ENCODE assay signal across 16 cellular contexts in the genomic region with DNA sequence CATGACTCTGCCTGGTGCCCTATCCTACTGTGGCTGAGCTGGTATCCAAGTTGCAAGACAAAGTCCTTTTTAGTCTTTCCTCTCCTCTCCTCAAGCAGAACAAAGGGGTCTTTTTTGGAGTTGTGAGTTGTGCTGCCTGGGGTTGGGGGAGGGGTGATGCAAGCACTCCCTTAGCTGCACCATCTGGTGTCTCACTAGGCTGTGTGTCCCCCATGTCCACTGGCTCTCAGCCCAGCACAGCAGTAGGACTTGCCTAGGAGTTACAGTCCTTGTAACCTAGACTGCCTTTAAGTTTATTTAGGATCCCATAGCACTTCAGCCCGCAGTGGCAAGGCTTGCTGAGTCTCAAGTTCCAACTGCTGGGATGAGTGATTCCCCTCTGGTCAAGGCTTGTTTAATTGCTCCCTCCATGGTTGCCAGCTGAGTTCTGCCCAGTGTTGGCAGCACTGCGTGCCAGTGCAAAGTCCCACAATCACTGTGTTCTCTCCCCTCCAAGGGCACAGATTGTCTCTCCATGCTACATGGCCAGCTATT. TPM values are rescaled to one million over a fixed set of nuclear protein-coding genes. Genes with fewer than 3 reads are reported as not detected.
A peak's percentile ranks its signal among the peaks of the same experiment; 100 is the strongest.
DNase-seq lines count a peak whose midpoint lies in the region; ATAC-seq and TF ChIP-seq lines count a peak whose summit lies in the region.
"Had no signal": no experiment of that assay in that cellular context is flagged by ENCODE, and none has a peak within 500 bp of the region (broad histone marks: within the 10 kb centered on the region; RNA-seq: fewer than 3 reads in every experiment).

No MANE protein-coding gene starts in this region.

- no peaks in the 10 kb centered on the region for H3K9me3 ChIP-seq in heart left ventricle
- no peaks in the 10 kb centered on the region for H3K9me3 ChIP-seq in neural progenitor cell (ENCODE audit: low read depth)
- H3K9me3 ChIP-seq: left lung, Peyer's patch had no signal

- no peaks in the 10 kb centered on the region for H3K79me2 ChIP-seq in neural progenitor cell (ENCODE audit: low read depth)

- peaks cover 10% of the 10 kb centered on the region for H3K4me1 Mint-ChIP-seq in neural progenitor cell
- H3K4me1 Mint-ChIP-seq: activated CD4-positive, alpha-beta T cell treated with anti-CD3 and anti-CD28 coated beads for 36 hours; activated naive CD4-positive, alpha-beta T cell treated with anti-CD3 and anti-CD28 coated beads, Interleukin-2, amount 50 U/mL, for 24 hours; central memory CD8-positive, alpha-beta T cell had no signal

- 45 to 72% (median 68%) methylated on average over 2 of the region's 2 CpGs for WGBS in heart left ventricle, 4 donors

- no peaks in the 10 kb centered on the region for H3K36me3 ChIP-seq in heart left ventricle
- H3K36me3 ChIP-seq in neural progenitor cell = no peaks in the 10 kb centered on the region
- H3K36me3 ChIP-seq: left lung, Peyer's patch had no signal

- H3K27ac ChIP-seq in heart left ventricle = peak overlapping the region in 3 of 12 donors; percentile 25 to 45 (median 36)
- H3K27ac ChIP-seq in neural progenitor cell = no peak overlapping the region
- H3K27ac ChIP-seq: left lung, Peyer's patch had no signal

- H3K27me3 ChIP-seq in heart left ventricle = peaks cover 0 to 11% (median 0%) of the 10 kb centered on the region in 9 donors
- H3K27me3 ChIP-seq in neural progenitor cell = peaks cover 5% of the 10 kb centered on the region
- H3K27me3 ChIP-seq: left lung, Peyer's patch had no signal

- no peaks in the 10 kb centered on the region for H3K36me3 Mint-ChIP-seq in neural progenitor cell
- H3K36me3 Mint-ChIP-seq: activated naive CD4-positive, alpha-beta T cell treated with anti-CD3 and anti-CD28 coated beads, Interleukin-2, amount 50 U/mL, for 24 hours had no signal

- H3K9me3 Mint-ChIP-seq in neural progenitor cell = peaks cover 8% of the 10 kb centered on the region
- H3K9me3 Mint-ChIP-seq: activated naive CD4-positive, alpha-beta T cell treated with anti-CD3 and anti-CD28 coated beads, Interleukin-2, amount 50 U/mL, for 24 hours; central memory CD8-positive, alpha-beta T cell had no signal

- H2AFZ ChIP-seq in neural progenitor cell (replicated peaks) = peak overlapping the region; percentile 89

- peaks cover 0 to 11% (median 0%) of the 10 kb centered on the region in 12 donors for H3K4me1 ChIP-seq in heart left ventricle
- H3K4me1 ChIP-seq in neural progenitor cell = peaks cover 8% of the 10 kb centered on the region
- H3K4me1 ChIP-seq: left lung, Peyer's patch had no signal

- peak overlapping the region; percentile 32 for H3K4me2 ChIP-seq in neural progenitor cell

- peaks cover 2% of the 10 kb centered on the region for H3K27me3 Mint-ChIP-seq in neural progenitor cell (ENCODE audit: insufficient read depth, low read depth)

- H4K20me1 ChIP-seq in neural progenitor cell (ENCODE audit: low read depth) = no peaks in the 10 kb centered on the region

- no peak for TF ChIP-seq POLR2A in heart left ventricle (IDR thresholded peaks at IDR 0.05)

- TF ChIP-seq CTCF in heart left ventricle (IDR thresholded peaks at IDR 0.05) (no peak), neural progenitor cell (IDR thresholded peaks at IDR 0.05) (no peak)

- H3K27ac Mint-ChIP-seq in neural progenitor cell = peak overlapping the region; percentile 42
- H3K27ac Mint-ChIP-seq: activated CD4-positive, alpha-beta T cell treated with anti-CD3 and anti-CD28 coated beads for 36 hours; activated naive CD4-positive, alpha-beta T cell treated with anti-CD3 and anti-CD28 coated beads, Interleukin-2, amount 50 U/mL, for 24 hours had no signal

- ATAC-seq in heart left ventricle (peak; percentile 80 to 86 (median 81)), GM18858 (IDR thresholded peaks at IDR 0.05; ENCODE audit: unreplicated experiment) (no peak), left colon (no peak), HG03159 (IDR thresholded peaks at IDR 0.05; ENCODE audit: unreplicated experiment) (no peak)
- ATAC-seq: activated CD4-positive, alpha-beta T cell treated with anti-CD3 and anti-CD28 coated beads for 36 hours; left lung had no signal

- H3K9ac ChIP-seq in neural progenitor cell = no peak overlapping the region

- intact Hi-C loops in heart left ventricle (cut with DNase I) = no loop called here
- intact Hi-C loops in left colon (cut with DNase I, micrococcal nuclease) = no loop called here

- no peak overlapping the region for H3K4me3 ChIP-seq in heart left ventricle
- H3K4me3 ChIP-seq in neural progenitor cell = no peak overlapping the region
- H3K4me3 ChIP-seq: left lung, Peyer's patch had no signal

- DNase-seq in DMS 273 (lab: John Stamatoyannopoulos, UW; ENCODE audit: unreplicated experiment) (peak; percentile 90), NCI-H82 treated with DMSO at 0.1 percent for 48 hours (lab: John Stamatoyannopoulos, UW; ENCODE audit: unreplicated experiment) (peak; percentile 55), heart left ventricle (no peak), neural progenitor cell (ENCODE audit: low spot score) (no peak), OCI-M2 (lab: John Stamatoyannopoulos, UW; ENCODE audit: unreplicated experiment) (no peak), left colon (no peak)
- DNase-seq: activated CD4-positive, alpha-beta T cell treated with anti-CD3 and anti-CD28 coated beads for 36 hours; activated T-cell treated with anti-CD3 and anti-CD28 coated beads for 4 hours; glutamatergic neuron; left lung; Peyer's patch; T-helper 2 cell had no signal

- no peaks in the 10 kb centered on the region for H3F3A ChIP-seq in neural progenitor cell (ENCODE audit: low read depth)

- no peak overlapping the region for H3K4me3 Mint-ChIP-seq in neural progenitor cell
- H3K4me3 Mint-ChIP-seq: activated CD4-positive, alpha-beta T cell treated with anti-CD3 and anti-CD28 coated beads for 36 hours; activated naive CD4-positive, alpha-beta T cell treated with anti-CD3 and anti-CD28 coated beads, Interleukin-2, amount 50 U/mL, for 24 hours; central memory CD8-positive, alpha-beta T cell had no signal

RNA-seq across cellular contexts. Expression of a gene that starts 13.2 kb away (rescaled TPM):
- total RNA-seq in heart left ventricle (10 to 100 TPM; 12.4 to 27.7 (median 23.4) TPM), neural progenitor cell (ENCODE audit: low replicate concordance) (19.0 and 24.7 TPM in 2 replicates), left colon (10 to 100 TPM; 32.7 to 38.6 TPM)
- 10 to 100 TPM; 33.7 to 41.7 TPM for polyA plus RNA-seq in heart left ventricle

RNA-seq across cellular contexts. Expression of a gene that starts 23.1 kb away (rescaled TPM):
- 1 to 10 TPM in 8 of 9 donors, under 1 TPM in 1; 0.45 to 5.9 (median 2.5) TPM for total RNA-seq in heart left ventricle
- 1 to 10 TPM; 3.7 to 9.1 TPM for polyA plus RNA-seq in heart left ventricle
- 5.3 and 29.3 TPM in 2 replicates for total RNA-seq in neural progenitor cell (ENCODE audit: low replicate concordance)
- total RNA-seq in left colon = 10 to 100 TPM; 32.0 to 54.8 TPM

RNA-seq across cellular contexts. Expression of a gene that starts 57.9 kb away (rescaled TPM):
- 1 to 10 TPM in 1 of 9 donors, under 1 TPM in 5, not detected in 3; 0.23 to 1.8 (median 0.65) TPM for total RNA-seq in heart left ventricle
- polyA plus RNA-seq in heart left ventricle = under 1 TPM; 0.08 to 0.36 TPM
- 0.09 TPM in 1 of 2 replicates, not detected in the other for total RNA-seq in neural progenitor cell (ENCODE audit: low replicate concordance)
- under 1 TPM in 1 of 2 donors, not detected in 1; 0.45 TPM for total RNA-seq in left colon

Comparison
In these comparisons a context has a peak if more than half of its experiments do, and no peak if none do; other contexts are left out.
1. DNase-seq: peak in DMS 273 (single experiment) and NCI-H82 treated with DMSO at 0.1 percent for 48 hours (single experiment); none in heart left ventricle (0 of 5), neural progenitor cell (single experiment), OCI-M2 (single experiment) and left colon (0 of 2).
2. ATAC-seq: peak in heart left ventricle (4 of 4); none in GM18858 (single experiment), left colon (single experiment) and HG03159 (single experiment).